Comparison of ENCODE assay signal across 8 cellular contexts in genomic region chr2:231708050-231708772, GRCh38. TPM values are rescaled to one million over a fixed set of nuclear protein-coding genes. Genes with fewer than 3 reads are reported as not detected.
A peak's percentile ranks its signal among the peaks of the same experiment; 100 is the strongest.
DNase-seq lines count a peak whose midpoint lies in the region; ATAC-seq lines count a peak whose summit lies in the region.

Gene PTMA (plus strand): TSS chr2:231708525. CDS start chr2:231708707, 182 bp downstream.

- peaks cover 37% of the 10 kb centered on the region for H3K4me1 ChIP-seq in BLaER1

- peak within 1 kb of the TSS; percentile 100 for H3K27ac ChIP-seq in BLaER1

- H3K4me3 ChIP-seq in BLaER1: peak within 1 kb of the TSS; percentile 100

- H3K36me3 ChIP-seq in BLaER1: peaks cover 41% of the 10 kb centered on the region

- H4K20me1 ChIP-seq in BLaER1: peaks cover 48% of the 10 kb centered on the region

- DNase-seq in NCI-H748 (lab: John Stamatoyannopoulos, UW; ENCODE audit: unreplicated experiment) (peak; percentile 99), dedifferentiated amniotic fluid mesenchymal stem cell (ENCODE audit: extremely low spot score) (peak; percentile 98), left lobe of liver (ENCODE audit: low spot score) (peak; percentile 100)
- peak; percentile 99 for DNase-seq in activated CD4-positive, alpha-beta T cell treated with anti-CD3 and anti-CD28 coated beads, Interleukin-2, amount 50 U/mL, for 1 hour
- DNase-seq in stimulated activated CD4-positive, alpha-beta T cell treated with anti-CD3 and anti-CD28 coated beads, Interleukin-2, amount 100 ng/mL, for 4 hours (ENCODE audit: low read depth): peak; percentile 99

- ATAC-seq in GM19351 (IDR thresholded peaks at IDR 0.05; ENCODE audit: unreplicated experiment) (peak; percentile 61), HG03521 (IDR thresholded peaks at IDR 0.05; ENCODE audit: unreplicated experiment) (peak; percentile 56), left lobe of liver (peak; percentile 64)

- no peaks in the 10 kb centered on the region for H3K9me3 ChIP-seq in BLaER1

- peak within 1 kb of the TSS; percentile 100 for H3K9ac ChIP-seq in BLaER1

- peak within 1 kb of the TSS; percentile 100 for H3K4me2 ChIP-seq in BLaER1

- no peaks in the 10 kb centered on the region for H3K27me3 ChIP-seq in BLaER1

RNA-seq across cellular contexts. Expression of gene PTMA, which starts in this region (rescaled TPM):
- total RNA-seq in left lobe of liver: 213 TPM

Comparison
In these comparisons a context has a peak if more than half of its experiments do, and no peak if none do; other contexts are left out.
1. Peak in every context shown above with its lines: DNase-seq, ATAC-seq, H3K4me3 ChIP-seq and H3K27ac ChIP-seq.